ENCODE assay signal across 35 cellular contexts in the genomic region with DNA sequence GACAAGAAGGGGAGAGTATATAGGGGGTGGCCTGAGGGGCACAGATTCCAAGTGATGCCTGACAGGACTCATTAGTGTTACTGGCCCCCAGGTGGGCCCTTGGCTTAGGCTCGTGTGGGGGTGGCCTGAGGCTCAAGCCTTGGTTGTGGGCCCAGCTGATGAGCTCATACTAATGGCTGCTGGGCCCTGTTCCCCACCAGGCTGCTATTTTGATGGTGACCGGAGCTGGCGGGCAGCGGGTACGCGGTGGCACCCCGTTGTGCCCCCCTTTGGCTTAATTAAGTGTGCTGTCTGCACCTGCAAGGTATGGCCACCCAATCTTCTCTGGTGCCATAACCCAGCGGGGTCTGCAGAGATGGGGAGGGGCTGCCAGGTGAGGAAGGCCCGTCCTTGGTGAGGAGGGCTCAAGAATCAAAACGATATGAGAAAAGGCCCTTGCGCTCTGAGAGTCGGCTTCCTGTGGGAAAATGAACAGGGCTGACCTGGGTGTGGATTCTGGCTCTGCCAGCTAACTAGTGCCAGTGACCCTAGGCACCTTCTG. TPM values are rescaled to one million over a fixed set of nuclear protein-coding genes. Genes with fewer than 3 reads are reported as not detected.
"Had no signal": no experiment of that assay in that cellular context is flagged by ENCODE, and none has a peak within 500 bp of the region (broad histone marks: within the 10 kb centered on the region; RNA-seq: fewer than 3 reads in every experiment).

No MANE protein-coding gene starts in this region.

- H3K9me3 ChIP-seq: adrenal gland, body of pancreas, breast epithelium had no signal

- H3K27me3 ChIP-seq: body of pancreas, breast epithelium had no signal

- DNase-seq: activated B cell treated with CpG ODN at 0.5 μM for 24 hours; activated CD4-positive, alpha-beta memory T cell treated with anti-CD3 and anti-CD28 coated beads for 36 hours; activated CD4-positive, alpha-beta T cell treated with anti-CD3 and anti-CD28 coated beads for 4 hours; activated CD4-positive, alpha-beta T cell treated with anti-CD3 and anti-CD28 coated beads, Interleukin-2, amount 10 ng/mL, durations not matched to agents 24 days and 14 days; activated CD4-positive, alpha-beta T cell treated with anti-CD3 and anti-CD28 coated beads, Interleukin-2, amount 50 U/mL, for 1 hour; activated CD4-positive, alpha-beta T cell treated with anti-CD3 and anti-CD28 coated beads, Interleukin-2, amount 50 U/mL, for 4 hours; activated CD4-positive, CD25-positive, alpha-beta regulatory T cell treated with anti-CD3 and anti-CD28 coated beads, Interleukin-2, amount 50 U/mL, for 72 hours; activated CD8-positive, alpha-beta memory T cell treated with anti-CD3 and anti-CD28 coated beads, Interleukin-2, amount 50 U/mL, for 4 hours; activated CD8-positive, alpha-beta T cell treated with anti-CD3 and anti-CD28 coated beads for 36 hours; activated effector memory CD4-positive, alpha-beta T cell treated with anti-CD3 and anti-CD28 coated beads, Interleukin-2, amount 50 U/mL, for 16 hours; activated gamma-delta T cell treated with Interleukin-2 at 50 U/mL for 16 hours; activated naive CD4-positive, alpha-beta T cell; activated naive CD4-positive, alpha-beta T cell treated with anti-CD3 and anti-CD28 coated beads for 36 hours; activated naive CD4-positive, alpha-beta T cell treated with anti-CD3 and anti-CD28 coated beads, Interleukin-2, amount 50 U/mL, for 16 hours; activated naive CD8-positive, alpha-beta T cell treated with anti-CD3 and anti-CD28 coated beads for 36 hours; activated T-cell treated with anti-CD3 and anti-CD28 coated beads for 4 hours; activated T-cell treated with anti-CD3 and anti-CD28 coated beads, Interleukin-2, amount 50 U/mL, for 1 hour; activated T-cell treated with anti-CD3 and anti-CD28 coated beads, Interleukin-2, amount 50 U/mL, for 4 hours; activated T-cell treated with anti-CD3 and anti-CD28 coated beads, Interleukin-2, amount 50 U/mL, for 72 hours; adrenal gland; amniotic stem cell; body of pancreas; brain microvascular endothelial cell; central memory CD4-positive, alpha-beta T cell; T-helper 1 cell; T-helper 2 cell; T-helper 9 cell had no signal

- H3K4me3 Mint-ChIP-seq: activated B cell treated with CpG ODN at 0.5 μM for 24 hours; activated CD4-positive, alpha-beta memory T cell treated with anti-CD3 and anti-CD28 coated beads for 36 hours; activated CD4-positive, alpha-beta T cell treated with anti-CD3 and anti-CD28 coated beads, Interleukin-2, amount 10 ng/mL, durations not matched to agents 24 days and 14 days; activated CD8-positive, alpha-beta T cell treated with anti-CD3 and anti-CD28 coated beads for 36 hours; activated naive CD4-positive, alpha-beta T cell treated with anti-CD3 and anti-CD28 coated beads for 36 hours; activated naive CD8-positive, alpha-beta T cell treated with anti-CD3 and anti-CD28 coated beads for 36 hours; activated T-cell treated with anti-CD3 and anti-CD28 coated beads, Interleukin-2, amount 50 U/mL, for 4 hours; activated T-cell treated with anti-CD3 and anti-CD28 coated beads, Interleukin-2, amount 50 U/mL, for 72 hours; activated T-helper 1 cell treated with anti-CD3 and anti-CD28 coated beads, Interleukin-12 subunit alpha, Interleukin-12 subunit beta, Interleukin-2, Interleukin-4 antibody, amounts not matched to agents 30 ng/mL and 10 ng/mL and 1 ng/mL, durations not matched to agents 14 hours and 24 hours and 36 hours; activated T-helper 17 cell treated with anti-CD3 and anti-CD28 coated beads, Interleukin-2, amount 50 U/mL, for 72 hours; T-helper 1 cell treated with Interleukin-12 subunit alpha and Interleukin-12 subunit beta and Interleukin-4 antibody, amounts not matched to agents 30 μg/mL and 1 μg/mL, for 36 hours; T-helper 2 cell treated with Interferon-gamma antibody and Interleukin-4, amounts not matched to agents 5 μg/mL and 100 μg/mL, for 36 hours had no signal

- H3K36me3 Mint-ChIP-seq: activated CD4-positive, alpha-beta memory T cell treated with anti-CD3 and anti-CD28 coated beads for 36 hours; activated naive CD4-positive, alpha-beta T cell treated with anti-CD3 and anti-CD28 coated beads, Interleukin-2, amount 50 U/mL, for 72 hours; activated naive CD8-positive, alpha-beta T cell treated with anti-CD3 and anti-CD28 coated beads for 36 hours had no signal

- ATAC-seq: activated CD8-positive, alpha-beta T cell treated with anti-CD3 and anti-CD28 coated beads for 36 hours; activated naive CD4-positive, alpha-beta T cell treated with anti-CD3 and anti-CD28 coated beads, Interleukin-2, amount 50 U/mL, for 72 hours; activated T-cell treated with anti-CD3 and anti-CD28 coated beads, Interleukin-2, amount 50 U/mL, for 4 hours; activated T-cell treated with anti-CD3 and anti-CD28 coated beads, Interleukin-2, amount 50 U/mL, for 72 hours; activated T-helper 17 cell treated with anti-CD3 and anti-CD28 coated beads, Interleukin-2, amount 50 U/mL, for 72 hours; body of pancreas had no signal

- H3K9me3 Mint-ChIP-seq: activated B cell treated with CpG ODN at 0.5 μM for 24 hours; activated CD4-positive, alpha-beta memory T cell treated with anti-CD3 and anti-CD28 coated beads for 36 hours; activated CD4-positive, alpha-beta T cell treated with anti-CD3 and anti-CD28 coated beads, Interleukin-2, amount 10 ng/mL, durations not matched to agents 24 days and 14 days; activated CD8-positive, alpha-beta T cell treated with anti-CD3 and anti-CD28 coated beads for 36 hours; activated naive CD4-positive, alpha-beta T cell treated with anti-CD3 and anti-CD28 coated beads for 36 hours; activated naive CD4-positive, alpha-beta T cell treated with anti-CD3 and anti-CD28 coated beads, Interleukin-2, amount 50 U/mL, for 72 hours; activated naive CD8-positive, alpha-beta T cell treated with anti-CD3 and anti-CD28 coated beads for 36 hours; activated T-cell treated with anti-CD3 and anti-CD28 coated beads, Interleukin-2, amount 50 U/mL, for 4 hours; activated T-cell treated with anti-CD3 and anti-CD28 coated beads, Interleukin-2, amount 50 U/mL, for 72 hours; activated T-helper 1 cell treated with anti-CD3 and anti-CD28 coated beads, Interleukin-12 subunit alpha, Interleukin-12 subunit beta, Interleukin-2, Interleukin-4 antibody, amounts not matched to agents 30 ng/mL and 10 ng/mL and 1 ng/mL, durations not matched to agents 14 hours and 24 hours and 36 hours; activated T-helper 17 cell treated with anti-CD3 and anti-CD28 coated beads, Interleukin-2, amount 50 U/mL, for 72 hours; T-helper 1 cell treated with Interleukin-12 subunit alpha and Interleukin-12 subunit beta and Interleukin-4 antibody, amounts not matched to agents 30 μg/mL and 1 μg/mL, for 36 hours; T-helper 2 cell treated with Interferon-gamma antibody and Interleukin-4, amounts not matched to agents 5 μg/mL and 100 μg/mL, for 36 hours had no signal

- H3K4me1 Mint-ChIP-seq: activated B cell treated with CpG ODN at 0.5 μM for 24 hours; activated CD4-positive, alpha-beta T cell treated with anti-CD3 and anti-CD28 coated beads, Interleukin-2, amount 10 ng/mL, durations not matched to agents 24 days and 14 days; activated naive CD8-positive, alpha-beta T cell treated with anti-CD3 and anti-CD28 coated beads for 36 hours; activated T-helper 17 cell treated with anti-CD3 and anti-CD28 coated beads, Interleukin-2, amount 50 U/mL, for 72 hours had no signal

- H3K36me3 ChIP-seq: adrenal gland, brain microvascular endothelial cell, breast epithelium had no signal

- H3K4me1 ChIP-seq: adrenal gland, body of pancreas, breast epithelium had no signal

- H3K27ac ChIP-seq: adrenal gland, body of pancreas, brain microvascular endothelial cell, breast epithelium, VCaP had no signal

- H3K27ac Mint-ChIP-seq: activated B cell treated with CpG ODN at 0.5 μM for 24 hours; activated CD4-positive, alpha-beta memory T cell treated with anti-CD3 and anti-CD28 coated beads for 36 hours; activated CD4-positive, alpha-beta T cell treated with anti-CD3 and anti-CD28 coated beads, Interleukin-2, amount 10 ng/mL, durations not matched to agents 24 days and 14 days; activated CD8-positive, alpha-beta T cell treated with anti-CD3 and anti-CD28 coated beads for 36 hours; activated naive CD4-positive, alpha-beta T cell treated with anti-CD3 and anti-CD28 coated beads for 36 hours; activated naive CD4-positive, alpha-beta T cell treated with anti-CD3 and anti-CD28 coated beads, Interleukin-2, amount 50 U/mL, for 72 hours; activated naive CD8-positive, alpha-beta T cell treated with anti-CD3 and anti-CD28 coated beads for 36 hours; activated T-cell treated with anti-CD3 and anti-CD28 coated beads, Interleukin-2, amount 50 U/mL, for 72 hours; activated T-helper 1 cell treated with anti-CD3 and anti-CD28 coated beads, Interleukin-12 subunit alpha, Interleukin-12 subunit beta, Interleukin-2, Interleukin-4 antibody, amounts not matched to agents 30 ng/mL and 10 ng/mL and 1 ng/mL, durations not matched to agents 14 hours and 24 hours and 36 hours; activated T-helper 17 cell treated with anti-CD3 and anti-CD28 coated beads, Interleukin-2, amount 50 U/mL, for 72 hours; T-helper 1 cell treated with Interleukin-12 subunit alpha and Interleukin-12 subunit beta and Interleukin-4 antibody, amounts not matched to agents 30 μg/mL and 1 μg/mL, for 36 hours; T-helper 2 cell treated with Interferon-gamma antibody and Interleukin-4, amounts not matched to agents 5 μg/mL and 100 μg/mL, for 36 hours had no signal

- H3K4me3 ChIP-seq: adrenal gland, body of pancreas, breast epithelium had no signal

RNA-seq across cellular contexts. Expression of a gene that starts 7.4 kb away (rescaled TPM):
- total RNA-seq: activated B cell treated with CpG ODN at 0.5 μM for 24 hours; activated CD4-positive, alpha-beta T cell treated with anti-CD3 and anti-CD28 coated beads, Interleukin-2, amount 10 ng/mL, durations not matched to agents 24 days and 14 days; activated CD8-positive, alpha-beta memory T cell treated with anti-CD3 and anti-CD28 coated beads for 36 hours; activated CD8-positive, alpha-beta T cell treated with anti-CD3 and anti-CD28 coated beads for 36 hours; activated naive CD4-positive, alpha-beta T cell treated with anti-CD3 and anti-CD28 coated beads for 36 hours; activated naive CD8-positive, alpha-beta T cell treated with anti-CD3 and anti-CD28 coated beads for 36 hours; activated T-helper 1 cell treated with anti-CD3 and anti-CD28 coated beads, Interleukin-12 subunit alpha, Interleukin-12 subunit beta, Interleukin-2, Interleukin-4 antibody, amounts not matched to agents 30 ng/mL and 10 ng/mL and 1 ng/mL, durations not matched to agents 14 hours and 24 hours and 36 hours had no signal

RNA-seq across cellular contexts. Expression of a gene that starts 9.2 kb away (rescaled TPM):
- total RNA-seq: activated B cell treated with CpG ODN at 0.5 μM for 24 hours; activated CD4-positive, alpha-beta memory T cell treated with anti-CD3 and anti-CD28 coated beads for 36 hours; activated CD4-positive, alpha-beta T cell treated with anti-CD3 and anti-CD28 coated beads, Interleukin-2, amount 10 ng/mL, durations not matched to agents 24 days and 14 days; activated CD8-positive, alpha-beta memory T cell treated with anti-CD3 and anti-CD28 coated beads for 36 hours; activated CD8-positive, alpha-beta T cell treated with anti-CD3 and anti-CD28 coated beads for 36 hours; activated naive CD4-positive, alpha-beta T cell treated with anti-CD3 and anti-CD28 coated beads for 36 hours; activated naive CD4-positive, alpha-beta T cell treated with anti-CD3 and anti-CD28 coated beads, Interleukin-2, amount 50 U/mL, for 72 hours; activated naive CD8-positive, alpha-beta T cell treated with anti-CD3 and anti-CD28 coated beads for 36 hours; activated T-cell treated with anti-CD3 and anti-CD28 coated beads, Interleukin-2, amount 50 U/mL, for 4 hours; activated T-cell treated with anti-CD3 and anti-CD28 coated beads, Interleukin-2, amount 50 U/mL, for 72 hours; activated T-helper 1 cell treated with anti-CD3 and anti-CD28 coated beads, Interleukin-12 subunit alpha, Interleukin-12 subunit beta, Interleukin-2, Interleukin-4 antibody, amounts not matched to agents 30 ng/mL and 10 ng/mL and 1 ng/mL, durations not matched to agents 14 hours and 24 hours and 36 hours; activated T-helper 17 cell treated with anti-CD3 and anti-CD28 coated beads, Interleukin-2, amount 50 U/mL, for 72 hours; body of pancreas had no signal
